Comparison of ENCODE assay signal across 7 cellular contexts in the genomic region with DNA sequence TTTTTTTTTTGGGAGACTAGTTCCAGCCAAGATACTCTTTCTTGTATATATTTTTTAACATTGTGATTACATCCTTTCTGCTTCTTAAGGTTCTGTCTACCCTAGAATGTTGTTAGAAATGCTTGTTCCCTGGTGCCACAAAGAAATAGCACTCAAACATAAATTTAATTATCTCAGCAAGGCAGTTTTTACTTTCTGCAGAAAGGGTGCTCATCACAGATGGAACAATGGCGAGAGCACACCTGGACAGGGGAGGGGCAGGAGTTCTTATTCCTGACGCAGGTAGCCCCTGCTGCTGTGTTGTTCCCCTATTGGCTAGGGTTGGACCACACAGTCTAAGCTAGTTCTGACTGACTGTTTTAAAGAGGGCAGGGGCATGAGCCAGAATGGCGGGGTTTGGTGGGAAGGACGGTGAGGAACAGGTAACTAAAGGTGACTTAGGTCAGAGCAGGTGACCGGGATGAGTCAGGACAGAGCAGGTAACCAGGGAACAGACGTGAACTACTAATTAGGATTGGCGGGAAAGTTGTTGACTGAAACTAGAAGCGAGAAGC.
A peak's percentile ranks its signal among the peaks of the same experiment; 100 is the strongest.
DNase-seq lines count a peak whose midpoint lies in the region; ATAC-seq and TF ChIP-seq lines count a peak whose summit lies in the region.
"Not testable (repeated sequence)": the region's sequence is repeated elsewhere in the genome, so short reads cannot be mapped to it uniquely, and the experiment has no call there.

No MANE protein-coding gene starts in this region.

- peak overlapping the region; percentile 11; the same call in 1 of the 2 replicates for H4K91ac ChIP-seq in IMR-90 (ENCODE audit: insufficient read depth, low read depth, low read length)

- H3K79me1 ChIP-seq in IMR-90 (ENCODE audit: low read depth in 1 of 2, low read length in 2 of 2): peaks cover 35 to 60% of the 10 kb centered on the region in 2 experiments

- not testable (repeated sequence) for ATAC-seq in IMR-90 (ENCODE audit: low read depth); central memory CD8-positive, alpha-beta T cell (replicated peaks; ENCODE audit: extremely low read depth, poor library complexity, severe bottlenecking); naive B cell (ENCODE audit: low read depth in 2 of 2)

- TF ChIP-seq POLR2A in IMR-90 (IDR thresholded peaks at IDR 0.05; ENCODE audit: low read depth, low read length); spleen (IDR thresholded peaks at IDR 0.05): not testable (repeated sequence)

- H3K4me3 Mint-ChIP-seq in central memory CD8-positive, alpha-beta T cell; naive B cell: not testable (repeated sequence)

- not testable (repeated sequence) for H2BK5ac ChIP-seq in IMR-90 (ENCODE audit: low read depth, low read length, poor library complexity, severe bottlenecking)

- not testable (repeated sequence) for H3K56ac ChIP-seq in IMR-90 (ENCODE audit: extremely low read depth, insufficient read depth, low read length)

- peaks cover 24% of the 10 kb centered on the region for H3K9me1 ChIP-seq in IMR-90 (ENCODE audit: insufficient read depth, low read length)

- not testable (repeated sequence) for H2BK20ac ChIP-seq in IMR-90 (ENCODE audit: low read depth, low read length)

- not testable (repeated sequence) for H3K27me3 Mint-ChIP-seq in central memory CD8-positive, alpha-beta T cell; naive B cell

- H3K9me3 ChIP-seq in IMR-90 (ENCODE audit: control insufficient read depth, insufficient read depth, low read length): not testable (repeated sequence)
- peaks cover 13% of the 10 kb centered on the region for H3K9me3 ChIP-seq in left ventricle myocardium inferior (replicated peaks)
- H3K9me3 ChIP-seq in spleen: peaks cover 0 to 22% (median 16%) of the 10 kb centered on the region in 8 donors

- in situ Hi-C loops in IMR-90 (cut with MboI; ENCODE audit: low sequenced_read_pairs): not testable (repeated sequence)

- POLR2A ChIA-PET in IMR-90 (lab: Charles Lee; ENCODE audit: unreplicated experiment): not testable (repeated sequence)

- H3K4me1 ChIP-seq in IMR-90 (ENCODE audit: control insufficient read depth, insufficient read depth, low read length): peaks cover 25% of the 10 kb centered on the region
- peaks cover 94% of the 10 kb centered on the region for H3K4me1 ChIP-seq in left ventricle myocardium inferior
- H3K4me1 ChIP-seq in spleen: peaks cover 26 to 62% (median 43%) of the 10 kb centered on the region in 6 donors

- peak overlapping the region; percentile 12 for H3K27ac Mint-ChIP-seq in central memory CD8-positive, alpha-beta T cell (ENCODE audit: low read depth)
- H3K27ac Mint-ChIP-seq in naive B cell: peak overlapping the region in 4 of 6 donors; percentile 7 to 80 (median 75)

- H3K27me3 ChIP-seq in IMR-90 (ENCODE audit: control insufficient read depth, insufficient read depth, low read length); left ventricle myocardium inferior (ENCODE audit: low read depth); spleen (replicated peaks in 1 of 7): not testable (repeated sequence)

- not testable (repeated sequence) for H2AK5ac ChIP-seq in IMR-90 (ENCODE audit: low read depth, low read length)

- H3K27ac ChIP-seq in C4-2B (peak overlapping the region; percentile 31; the same call in 1 of the 2 replicates), VCaP (peak overlapping the region; percentile 99), left ventricle myocardium inferior (replicated peaks) (peak overlapping the region; percentile 84), spleen (peak overlapping the region in 6 of 8 donors; percentile 4 to 63 (median 22))
- H3K27ac ChIP-seq in IMR-90 (ENCODE audit: insufficient read depth, low read length): not testable (repeated sequence)

- TF ChIP-seq RAD21 in IMR-90 (IDR thresholded peaks at IDR 0.05; ENCODE audit: low read length): not testable (repeated sequence)

- CTCF ChIA-PET in IMR-90 (lab: Yijun Ruan, JAX): not testable (repeated sequence)

- H3K14ac ChIP-seq in IMR-90 (replicated peaks; ENCODE audit: low read depth, low read length): not testable (repeated sequence)

- H2AK9ac ChIP-seq in IMR-90 (replicated peaks; ENCODE audit: low read depth, low read length, poor library complexity): not testable (repeated sequence)

- not testable (repeated sequence) for H4K8ac ChIP-seq in IMR-90 (ENCODE audit: low read depth in 2 of 2, low read length in 2 of 2)

- not testable (repeated sequence) for H3K9ac ChIP-seq in IMR-90 (ENCODE audit: low read depth, low read length)

- dilution Hi-C loops in IMR-90 (cut with HindIII; ENCODE audit: low sequenced_read_pairs, unreplicated experiment): not testable (repeated sequence)

- TF ChIP-seq CTCF in C4-2B (conservative IDR thresholded peaks at IDR 0.05); IMR-90 (conservative IDR thresholded peaks at IDR 0.05; ENCODE audit: low read depth, low read length); VCaP (conservative IDR thresholded peaks at IDR 0.05); left ventricle myocardium inferior (IDR thresholded peaks at IDR 0.05; ENCODE audit: borderline replicate concordance); spleen (IDR thresholded peaks at IDR 0.05 in 8 of 11, conservative IDR thresholded peaks at IDR 0.05 in 3 of 11): not testable (repeated sequence)

- DNase-seq in IMR-90; central memory CD8-positive, alpha-beta T cell (ENCODE audit: low spot score in 2 of 2); left ventricle myocardium inferior; naive B cell; spleen: not testable (repeated sequence)

- H2BK120ac ChIP-seq in IMR-90 (ENCODE audit: low read depth, low read length): not testable (repeated sequence)

- H3K9me3 Mint-ChIP-seq in central memory CD8-positive, alpha-beta T cell: not testable (repeated sequence)
- H3K9me3 Mint-ChIP-seq in naive B cell: peaks cover 4 to 22% (median 16%) of the 10 kb centered on the region in 7 donors

- H2BK15ac ChIP-seq in IMR-90 (ENCODE audit: low read depth, low read length): not testable (repeated sequence)

- not testable (repeated sequence) for H3K4ac ChIP-seq in IMR-90 (ENCODE audit: low read depth, low read length)

- intact Hi-C loops in IMR-90 (cut with micrococcal nuclease); spleen (cut with DNase I; ENCODE audit: low total_unique reads): not testable (repeated sequence)
- intact Hi-C loops in left ventricle myocardium inferior (cut with micrococcal nuclease): loop anchor here (10.0 kb wide), 1 partner anchor 102 kb away; no protein-coding TSS in a partner anchor

- H3K36me3 ChIP-seq in IMR-90 (ENCODE audit: control insufficient read depth, insufficient read depth, low read length); left ventricle myocardium inferior; spleen: not testable (repeated sequence)

- WGBS in IMR-90 (ENCODE audit: extremely low coverage in 2 of 2, insufficient read length in 1 of 2), 2 experiments: 90% methylated on average over 4 of the region's 8 CpGs; no CpG with 5 or more reads in 1 of the 2 experiments
- 84 to 96% (median 91%) methylated on average over 8 of the region's 8 CpGs for WGBS in spleen, 5 donors

- H3K23ac ChIP-seq in IMR-90 (ENCODE audit: low read depth, low read length): not testable (repeated sequence)

- not testable (repeated sequence) for BruUV-seq in IMR-90 (replicated peaks; lab: Mats Ljungman, UMichigan)

- not testable (repeated sequence) for H4K5ac ChIP-seq in IMR-90 (ENCODE audit: low read depth, low read length)

- not testable (repeated sequence) for H2AFZ ChIP-seq in IMR-90 (replicated peaks; ENCODE audit: low read length, poor library complexity)

- H3K36me3 Mint-ChIP-seq in central memory CD8-positive, alpha-beta T cell (ENCODE audit: insufficient read depth): not testable (repeated sequence)
- H3K36me3 Mint-ChIP-seq in naive B cell: peaks cover 13 to 19% of the 10 kb centered on the region in 2 donors

- H3K4me2 ChIP-seq in IMR-90 (ENCODE audit: low read depth, low read length): not testable (repeated sequence)

- not testable (repeated sequence) for H3K18ac ChIP-seq in IMR-90 (ENCODE audit: low read depth, low read length)

- not testable (repeated sequence) for H3K4me1 Mint-ChIP-seq in central memory CD8-positive, alpha-beta T cell
- H3K4me1 Mint-ChIP-seq in naive B cell: peaks cover 20 to 35% (median 24%) of the 10 kb centered on the region in 3 donors

- H4K20me1 ChIP-seq in IMR-90 (ENCODE audit: insufficient read depth, low read length): not testable (repeated sequence)

- H3K4me3 ChIP-seq in IMR-90 (ENCODE audit: insufficient read depth, low read depth, low read length); left ventricle myocardium inferior; spleen: not testable (repeated sequence)
